ENCODE assay signal across 11 cellular contexts in the genomic region with DNA sequence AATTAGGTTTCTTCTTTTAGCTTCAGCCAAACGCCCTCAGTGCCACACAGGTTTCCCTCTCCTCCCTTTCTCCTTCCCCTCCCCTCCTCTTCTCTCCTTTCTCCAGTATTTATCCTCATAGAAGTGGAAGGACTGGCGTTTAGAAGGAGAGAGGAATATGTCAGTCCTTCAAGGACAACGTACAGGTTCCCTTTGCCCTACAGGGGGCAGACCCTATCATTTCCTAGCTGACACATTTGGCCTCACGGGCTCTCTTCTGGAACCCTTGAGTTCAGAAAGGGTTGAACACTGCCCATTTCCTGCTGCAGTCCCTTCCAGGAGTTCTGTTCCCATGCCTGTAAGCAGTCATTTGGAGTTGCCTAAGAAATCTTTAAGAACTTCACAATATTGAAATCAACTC. TPM values are rescaled to one million over a fixed set of nuclear protein-coding genes. Genes with fewer than 3 reads are reported as not detected.
DNase-seq lines count a peak whose midpoint lies in the region; ATAC-seq and TF ChIP-seq lines count a peak whose summit lies in the region.
"Had no signal": no experiment of that assay in that cellular context is flagged by ENCODE, and none has a peak within 500 bp of the region (broad histone marks: within the 10 kb centered on the region; RNA-seq: fewer than 3 reads in every experiment).

No MANE protein-coding gene starts in this region.

- no peak overlapping the region for H3K4me3 ChIP-seq in ascending aorta

- no peaks in the 10 kb centered on the region for H3K9me3 Mint-ChIP-seq in WTC11
- H3K9me3 Mint-ChIP-seq: natural killer cell had no signal

- TF ChIP-seq CTCF in WTC11 (IDR thresholded peaks at IDR 0.05) (no peak), ascending aorta (IDR thresholded peaks at IDR 0.05) (no peak)

- H3K36me3 Mint-ChIP-seq in WTC11 = no peaks in the 10 kb centered on the region
- H3K36me3 Mint-ChIP-seq: natural killer cell had no signal

- H3K4me1 Mint-ChIP-seq in WTC11 = peaks cover 41% of the 10 kb centered on the region

- no peaks in the 10 kb centered on the region for H3K27me3 ChIP-seq in ascending aorta

- H3K27me3 Mint-ChIP-seq in WTC11 (ENCODE audit: low read depth) = peaks cover 3% of the 10 kb centered on the region

- CTCF ChIA-PET in WTC11 (lab: Charles Lee) = interaction anchor here (0.6 to 5.1 kb wide), 17 partner anchors 13 to 944 kb away, joined by 3 to 57 read pairs (median 4); no protein-coding TSS in a partner anchor

- intact Hi-C loops in ascending aorta (cut with DNase I) = loop anchor here (10.0 kb wide), 1 partner anchor 674 kb away; no protein-coding TSS in a partner anchor

- H3K9me3 ChIP-seq in ascending aorta = no peaks in the 10 kb centered on the region

- ATAC-seq in WTC11 = peak; percentile 23
- ATAC-seq in HG03520 (IDR thresholded peaks at IDR 0.05; ENCODE audit: unreplicated experiment) = no peak
- no peak for ATAC-seq in GM19395 (IDR thresholded peaks at IDR 0.05; ENCODE audit: unreplicated experiment)
- ATAC-seq: natural killer cell had no signal

- H3K36me3 ChIP-seq in ascending aorta = no peaks in the 10 kb centered on the region

- POLR2A ChIA-PET in WTC11 (lab: Charles Lee) = no interaction called here

- peak overlapping the region; percentile 72; the same call in 1 of the 2 replicates for H3K4me3 Mint-ChIP-seq in WTC11
- H3K4me3 Mint-ChIP-seq: natural killer cell had no signal

- H3K4me1 ChIP-seq in ascending aorta = peaks cover 0 to 6% of the 10 kb centered on the region in 2 donors

- H3K27ac Mint-ChIP-seq in WTC11 = 0 out of 2 replicates have a peak overlapping the region, but pooled peaks have one; percentile 21
- H3K27ac Mint-ChIP-seq: natural killer cell had no signal

- H3K27ac ChIP-seq in ascending aorta = no peak overlapping the region
- H3K27ac ChIP-seq: epithelial cell of prostate had no signal

- DNase-seq in NCI-H345 (lab: John Stamatoyannopoulos, UW) = peak; percentile 13
- DNase-seq in NCI-H345 treated with DMSO at 0.1 percent for 48 hours (lab: John Stamatoyannopoulos, UW; ENCODE audit: unreplicated experiment) = no peak
- peak; percentile 34 for DNase-seq in M059J (ENCODE audit: low read depth)
- DNase-seq in WTC11 (ENCODE audit: low spot score) = no peak
- peak; percentile 4 for DNase-seq in renal cortical epithelial cell (ENCODE audit: low read depth)
- DNase-seq in ascending aorta (ENCODE audit: low spot score in 2 of 2) = no peak
- DNase-seq: C1 segment of cervical spinal cord, natural killer cell had no signal

TF ChIP-seq in WTC11, 78 proteins besides CTCF, POLR2A, EP300 and RAD21 (continues in another document):
- TF ChIP-seq RORB (CRISPR knock-in tag; IDR thresholded peaks at IDR 0.05) (no peak), NFYB (CRISPR knock-in tag; conservative IDR thresholded peaks at IDR 0.05; ENCODE audit: low read depth) (no peak), ZNF219 (CRISPR knock-in tag; IDR thresholded peaks at IDR 0.05; ENCODE audit: borderline replicate concordance) (no peak), JAZF1 (CRISPR knock-in tag; IDR thresholded peaks at IDR 0.05) (no peak), FOXP1 (CRISPR knock-in tag; IDR thresholded peaks at IDR 0.05; ENCODE audit: borderline replicate concordance) (no peak), NR3C1 (CRISPR knock-in tag; conservative IDR thresholded peaks at IDR 0.05; ENCODE audit: low read depth) (no peak), TCF7 (CRISPR knock-in tag; IDR thresholded peaks at IDR 0.05; ENCODE audit: low read depth) (no peak), IRF2 (CRISPR knock-in tag; IDR thresholded peaks at IDR 0.05; ENCODE audit: borderline replicate concordance, low read depth) (no peak), PRRX2 (CRISPR knock-in tag; IDR thresholded peaks at IDR 0.05) (no peak)
- TF ChIP-seq, protein P1, sequence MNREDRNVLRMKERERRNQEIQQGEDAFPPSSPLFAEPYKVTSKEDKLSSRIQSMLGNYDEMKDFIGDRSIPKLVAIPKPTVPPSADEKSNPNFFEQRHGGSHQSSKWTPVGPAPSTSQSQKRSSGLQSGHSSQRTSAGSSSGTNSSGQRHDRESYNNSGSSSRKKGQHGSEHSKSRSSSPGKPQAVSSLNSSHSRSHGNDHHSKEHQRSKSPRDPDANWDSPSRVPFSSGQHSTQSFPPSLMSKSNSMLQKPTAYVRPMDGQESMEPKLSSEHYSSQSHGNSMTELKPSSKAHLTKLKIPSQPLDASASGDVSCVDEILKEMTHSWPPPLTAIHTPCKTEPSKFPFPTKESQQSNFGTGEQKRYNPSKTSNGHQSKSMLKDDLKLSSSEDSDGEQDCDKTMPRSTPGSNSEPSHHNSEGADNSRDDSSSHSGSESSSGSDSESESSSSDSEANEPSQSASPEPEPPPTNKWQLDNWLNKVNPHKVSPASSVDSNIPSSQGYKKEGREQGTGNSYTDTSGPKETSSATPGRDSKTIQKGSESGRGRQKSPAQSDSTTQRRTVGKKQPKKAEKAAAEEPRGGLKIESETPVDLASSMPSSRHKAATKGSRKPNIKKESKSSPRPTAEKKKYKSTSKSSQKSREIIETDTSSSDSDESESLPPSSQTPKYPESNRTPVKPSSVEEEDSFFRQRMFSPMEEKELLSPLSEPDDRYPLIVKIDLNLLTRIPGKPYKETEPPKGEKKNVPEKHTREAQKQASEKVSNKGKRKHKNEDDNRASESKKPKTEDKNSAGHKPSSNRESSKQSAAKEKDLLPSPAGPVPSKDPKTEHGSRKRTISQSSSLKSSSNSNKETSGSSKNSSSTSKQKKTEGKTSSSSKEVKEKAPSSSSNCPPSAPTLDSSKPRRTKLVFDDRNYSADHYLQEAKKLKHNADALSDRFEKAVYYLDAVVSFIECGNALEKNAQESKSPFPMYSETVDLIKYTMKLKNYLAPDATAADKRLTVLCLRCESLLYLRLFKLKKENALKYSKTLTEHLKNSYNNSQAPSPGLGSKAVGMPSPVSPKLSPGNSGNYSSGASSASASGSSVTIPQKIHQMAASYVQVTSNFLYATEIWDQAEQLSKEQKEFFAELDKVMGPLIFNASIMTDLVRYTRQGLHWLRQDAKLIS (CRISPR knock-in tag; IDR thresholded peaks at IDR 0.05; ENCODE audit: borderline replicate concordance) = no peak
- TF ChIP-seq, protein P2, sequence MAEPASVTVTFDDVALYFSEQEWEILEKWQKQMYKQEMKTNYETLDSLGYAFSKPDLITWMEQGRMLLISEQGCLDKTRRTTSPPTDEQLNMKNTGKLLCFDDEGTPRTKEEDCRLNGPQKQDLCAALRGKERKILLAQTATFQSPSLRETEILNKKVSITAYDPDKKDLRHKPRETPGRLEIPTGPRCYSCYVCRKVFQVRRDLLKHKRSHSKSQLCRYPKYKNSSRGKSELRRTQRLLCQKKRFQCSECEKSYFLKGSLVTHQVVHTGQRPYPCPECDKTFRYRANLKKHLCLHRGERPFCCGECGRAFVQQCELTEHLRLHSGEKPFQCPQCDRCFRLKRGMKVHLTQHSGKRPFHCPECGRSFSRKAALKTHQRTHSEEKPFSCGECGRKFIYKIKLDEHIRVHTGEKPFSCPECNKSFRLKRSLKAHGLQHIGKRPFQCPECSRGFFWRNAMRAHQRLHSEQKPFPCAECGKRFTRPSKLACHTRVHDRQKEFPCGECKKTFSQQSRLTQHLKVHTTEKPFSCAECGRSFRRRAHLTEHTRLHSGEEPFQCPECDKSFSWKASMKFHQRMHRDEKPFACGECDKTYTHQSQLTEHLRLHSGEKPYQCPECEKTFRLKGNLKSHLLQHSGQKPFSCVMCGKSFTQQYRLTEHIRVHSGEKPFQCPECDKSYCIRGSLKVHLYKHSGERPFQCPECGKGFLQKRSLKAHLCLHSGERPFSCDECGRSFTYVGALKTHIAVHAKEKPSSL (CRISPR knock-in tag; conservative IDR thresholded peaks at IDR 0.05) = no peak
- TF ChIP-seq, protein P3, sequence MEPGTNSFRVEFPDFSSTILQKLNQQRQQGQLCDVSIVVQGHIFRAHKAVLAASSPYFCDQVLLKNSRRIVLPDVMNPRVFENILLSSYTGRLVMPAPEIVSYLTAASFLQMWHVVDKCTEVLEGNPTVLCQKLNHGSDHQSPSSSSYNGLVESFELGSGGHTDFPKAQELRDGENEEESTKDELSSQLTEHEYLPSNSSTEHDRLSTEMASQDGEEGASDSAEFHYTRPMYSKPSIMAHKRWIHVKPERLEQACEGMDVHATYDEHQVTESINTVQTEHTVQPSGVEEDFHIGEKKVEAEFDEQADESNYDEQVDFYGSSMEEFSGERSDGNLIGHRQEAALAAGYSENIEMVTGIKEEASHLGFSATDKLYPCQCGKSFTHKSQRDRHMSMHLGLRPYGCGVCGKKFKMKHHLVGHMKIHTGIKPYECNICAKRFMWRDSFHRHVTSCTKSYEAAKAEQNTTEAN (CRISPR knock-in tag; IDR thresholded peaks at IDR 0.05) = no peak
- TF ChIP-seq, protein P4, sequence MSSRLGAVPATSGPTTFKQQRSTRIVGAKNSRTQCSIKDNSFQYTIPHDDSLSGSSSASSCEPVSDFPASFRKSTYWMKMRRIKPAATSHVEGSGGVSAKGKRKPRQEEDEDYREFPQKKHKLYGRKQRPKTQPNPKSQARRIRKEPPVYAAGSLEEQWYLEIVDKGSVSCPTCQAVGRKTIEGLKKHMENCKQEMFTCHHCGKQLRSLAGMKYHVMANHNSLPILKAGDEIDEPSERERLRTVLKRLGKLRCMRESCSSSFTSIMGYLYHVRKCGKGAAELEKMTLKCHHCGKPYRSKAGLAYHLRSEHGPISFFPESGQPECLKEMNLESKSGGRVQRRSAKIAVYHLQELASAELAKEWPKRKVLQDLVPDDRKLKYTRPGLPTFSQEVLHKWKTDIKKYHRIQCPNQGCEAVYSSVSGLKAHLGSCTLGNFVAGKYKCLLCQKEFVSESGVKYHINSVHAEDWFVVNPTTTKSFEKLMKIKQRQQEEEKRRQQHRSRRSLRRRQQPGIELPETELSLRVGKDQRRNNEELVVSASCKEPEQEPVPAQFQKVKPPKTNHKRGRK (CRISPR knock-in tag; IDR thresholded peaks at IDR 0.05; ENCODE audit: borderline replicate concordance) = no peak
- TF ChIP-seq, protein P5, sequence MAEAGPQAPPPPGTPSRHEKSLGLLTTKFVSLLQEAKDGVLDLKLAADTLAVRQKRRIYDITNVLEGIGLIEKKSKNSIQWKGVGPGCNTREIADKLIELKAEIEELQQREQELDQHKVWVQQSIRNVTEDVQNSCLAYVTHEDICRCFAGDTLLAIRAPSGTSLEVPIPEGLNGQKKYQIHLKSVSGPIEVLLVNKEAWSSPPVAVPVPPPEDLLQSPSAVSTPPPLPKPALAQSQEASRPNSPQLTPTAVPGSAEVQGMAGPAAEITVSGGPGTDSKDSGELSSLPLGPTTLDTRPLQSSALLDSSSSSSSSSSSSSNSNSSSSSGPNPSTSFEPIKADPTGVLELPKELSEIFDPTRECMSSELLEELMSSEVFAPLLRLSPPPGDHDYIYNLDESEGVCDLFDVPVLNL (CRISPR knock-in tag; IDR thresholded peaks at IDR 0.05; ENCODE audit: borderline replicate concordance, low read depth) = no peak

RNA-seq across cellular contexts. Expression of a gene that starts 46.1 kb away (rescaled TPM):
- total RNA-seq in M059J (2014; rRNA removed; shearing (Covaris generic)) = 13.1 and 16.6 TPM in 2 replicates
- total RNA-seq in WTC11 (2021) (64.2 to 79.7 TPM (median 66.6 TPM) in 3 replicates), renal cortical epithelial cell (3.2 and 9.6 TPM in 2 replicates), ascending aorta (not detected)

Comparison
In these comparisons a context has a peak if more than half of its experiments do, and no peak if none do; other contexts are left out.
1. DNase-seq: peak in NCI-H345 (single experiment), M059J (single experiment) and renal cortical epithelial cell (single experiment); none in NCI-H345 treated with DMSO at 0.1 percent for 48 hours (single experiment), WTC11 (single experiment) and ascending aorta (0 of 2).